In the genomic region with DNA sequence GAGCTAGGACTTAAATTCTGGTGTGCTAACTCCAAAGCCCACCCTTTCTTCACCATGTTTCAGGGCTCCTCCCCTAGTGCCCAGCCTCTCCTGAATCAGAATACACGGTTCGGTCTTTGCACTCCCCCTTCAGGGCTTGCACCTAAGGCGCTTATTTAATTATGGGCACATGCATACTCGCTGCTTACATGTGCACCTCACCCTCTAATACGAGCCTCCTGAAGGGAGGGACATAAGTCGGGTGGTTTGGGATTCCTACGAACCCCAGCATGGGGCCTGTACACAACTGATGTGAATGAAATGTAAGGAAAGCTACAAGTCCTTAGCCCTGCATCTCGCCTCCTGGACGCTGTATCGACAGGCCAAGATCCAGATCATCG, we compare ENCODE assay signal across 1 cellular context.
TF ChIP-seq lines count a peak whose summit lies in the region.

No MANE protein-coding gene starts in this region.

TF ChIP-seq in IMR-90, 13 proteins besides CTCF, POLR2A, EP300 and RAD21 (continued from another document):
- TF ChIP-seq CEBPB (IDR thresholded peaks at IDR 0.05; ENCODE audit: low read depth, low read length): no peak
- no peak for TF ChIP-seq CHD1 (IDR thresholded peaks at IDR 0.05; ENCODE audit: low read depth, low read length)
